In the genomic region with DNA sequence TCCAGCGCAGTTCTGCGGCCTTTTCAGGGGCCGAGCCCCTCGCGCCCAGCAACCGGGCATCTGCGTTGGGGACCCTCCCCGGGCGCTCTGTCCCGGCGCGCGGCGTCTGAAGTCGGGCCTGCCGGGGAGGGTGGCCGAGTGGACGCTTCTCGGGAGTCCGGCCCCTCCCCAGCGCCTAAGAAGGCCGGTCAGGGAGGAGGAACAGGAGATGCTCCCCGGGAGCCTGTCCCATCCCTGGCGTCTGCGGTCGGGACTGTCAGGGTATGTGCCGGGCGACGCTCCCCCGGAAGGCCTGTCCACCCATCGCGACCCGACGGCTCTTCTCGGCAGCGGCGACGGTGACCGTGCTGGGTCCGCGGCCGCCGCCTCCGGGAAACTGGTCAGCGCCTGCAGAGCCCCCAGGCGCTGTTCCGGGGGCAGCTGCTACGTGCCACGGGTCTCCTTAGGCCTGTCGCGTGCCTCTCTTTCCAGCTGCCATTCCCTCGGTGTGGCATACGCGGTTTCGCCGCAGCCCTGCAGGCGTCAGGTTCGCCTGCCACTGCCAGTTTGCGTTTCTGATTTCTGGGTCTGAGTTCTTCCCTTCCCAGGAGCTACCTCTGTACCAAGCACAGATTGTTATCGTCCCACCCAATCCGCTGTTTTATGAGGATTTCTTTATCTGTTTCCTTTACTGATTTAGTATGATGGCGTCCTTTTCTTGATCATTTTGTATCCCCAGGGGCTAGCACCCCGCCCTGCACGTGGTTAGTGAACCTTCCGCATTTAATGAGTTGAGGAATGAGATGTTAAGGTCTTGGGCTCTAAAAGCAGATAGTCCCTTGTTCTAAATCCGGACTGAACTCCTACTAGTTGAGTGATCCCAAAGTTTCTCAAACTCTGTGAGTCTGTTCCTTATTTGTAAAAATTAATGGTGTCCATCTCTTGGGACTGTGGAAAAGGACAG, we compare ENCODE assay signal across 8 cellular contexts. TPM values are rescaled to one million over a fixed set of nuclear protein-coding genes. Genes with fewer than 3 reads are reported as not detected.
DNase-seq lines count a peak whose midpoint lies in the region; ATAC-seq and TF ChIP-seq lines count a peak whose summit lies in the region.

No MANE protein-coding gene starts in this region.

- H3K9ac ChIP-seq in SK-N-SH: peak overlapping the region; percentile 80
- H3K9ac ChIP-seq in parathyroid adenoma: peak overlapping the region; percentile 73

- peak overlapping the region; percentile 99 for H2AFZ ChIP-seq in SK-N-SH (ENCODE audit: low read depth)
- H2AFZ ChIP-seq in parathyroid adenoma: peak overlapping the region; percentile 94

- H3F3A ChIP-seq in SK-N-SH (replicated peaks; ENCODE audit: insufficient read depth): peaks cover 10% of the 10 kb centered on the region

- 12% methylated on average over 36 of the region's 66 CpGs for WGBS in SK-N-SH (ENCODE audit: low lambda C conversion rate)
- WGBS in adrenal gland, 4 donors: 1 to 4% (median 2%) methylated on average over 20 to 66 of the region's 66 CpGs
- 2 to 3% methylated on average over 65 to 66 of the region's 66 CpGs for WGBS in heart right ventricle, 2 donors

- H3K27ac ChIP-seq in SK-N-SH (ENCODE audit: low read depth in 2 of 2, low read length in 1 of 2) (peak overlapping the region; percentile 85 to 92), adrenal gland (peak overlapping the region; percentile 84 to 98 (median 94)), heart right ventricle (peak overlapping the region; percentile 87 to 99 (median 97)), parathyroid adenoma (peak overlapping the region; percentile 85)

- H3K4me1 ChIP-seq in BE2C (no peaks in the 10 kb centered on the region), SK-N-SH (ENCODE audit: control insufficient read depth in 1 of 2, insufficient read depth in 2 of 2, low read depth in 1 of 2, low read length in 1 of 2) (peaks cover 6 to 10% of the 10 kb centered on the region in 2 experiments; a peak in 3 of 4 replicates), adrenal gland (replicated peaks in 1 of 2) (peaks cover 14 to 52% of the 10 kb centered on the region in 2 donors), heart right ventricle (peaks cover 0 to 75% (median 48%) of the 10 kb centered on the region in 9 donors), parathyroid adenoma (peaks cover 4% of the 10 kb centered on the region)

- H3K9me3 ChIP-seq in BE2C (no peaks in the 10 kb centered on the region), SK-N-SH (no peaks in the 10 kb centered on the region), adrenal gland (replicated peaks in 1 of 3) (no peaks in the 10 kb centered on the region), heart right ventricle (peaks cover 0 to 4% (median 0%) of the 10 kb centered on the region in 11 donors), parathyroid adenoma (ENCODE audit: control insufficient read depth, low read length) (no peaks in the 10 kb centered on the region)

- TF ChIP-seq EP300 in SK-N-SH (IDR thresholded peaks at IDR 0.05; ENCODE audit: borderline replicate concordance in 1 of 2, low read depth in 1 of 2, low read length in 1 of 2): no peak

- H3K4me3 ChIP-seq in BE2C (ENCODE audit: low read depth, low read length) (peak overlapping the region; percentile 75), SK-N-SH (ENCODE audit: low read depth in 2 of 2, low read length in 1 of 2) (peak overlapping the region; percentile 72 to 77), adrenal gland (peak overlapping the region; percentile 52 to 96 (median 78)), heart right ventricle (peak overlapping the region; percentile 63 to 97 (median 89)), parathyroid adenoma (ENCODE audit: low read depth, low read length) (peak overlapping the region; percentile 75)

- TF ChIP-seq CTCF in BE2C (IDR thresholded peaks at IDR 0.05; ENCODE audit: low read depth, low read length) (no peak), SK-N-SH (IDR thresholded peaks at IDR 0.05) (no peak; the same call in 1 of the 2 replicates), adrenal gland (IDR thresholded peaks at IDR 0.05) (peak in 1 of 6 experiments; percentile 27), heart right ventricle (IDR thresholded peaks at IDR 0.05) (peak in 1 of 9 donors; percentile 2), parathyroid adenoma (IDR thresholded peaks at IDR 0.05) (no peak)

- intact Hi-C loops in adrenal gland (cut with DNase I): no loop called here
- intact Hi-C loops in heart right ventricle (cut with DNase I): loop anchor here in 2 of 10 donors (2.0 to 5.0 kb wide), 4 partner anchors 22 to 373 kb away; partner anchors contain the start of genes IFIT1 (in 1 of the 2) and IFIT3 (in 1 of the 2)

- no peaks in the 10 kb centered on the region for H3K27me3 ChIP-seq in BE2C
- no peaks in the 10 kb centered on the region for H3K27me3 ChIP-seq in SK-N-SH (ENCODE audit: insufficient read depth)
- H3K27me3 ChIP-seq in adrenal gland: no peaks in the 10 kb centered on the region
- H3K27me3 ChIP-seq in heart right ventricle: no peaks in the 10 kb centered on the region
- no peaks in the 10 kb centered on the region for H3K27me3 ChIP-seq in parathyroid adenoma (ENCODE audit: control insufficient read depth, insufficient read depth, low read length)

- no peak for TF ChIP-seq RAD21 in SK-N-SH (IDR thresholded peaks at IDR 0.05; ENCODE audit: low read length)

- H3K79me2 ChIP-seq in SK-N-SH (ENCODE audit: insufficient read depth) (peaks cover 17% of the 10 kb centered on the region), parathyroid adenoma (peaks cover 16% of the 10 kb centered on the region)

- peak in 1 of 2 donors; percentile 13 for TF ChIP-seq POLR2A in adrenal gland (IDR thresholded peaks at IDR 0.05)

- H3K9me2 ChIP-seq in SK-N-SH: no peaks in the 10 kb centered on the region

- H3K4me2 ChIP-seq in SK-N-SH: peak overlapping the region; percentile 77
- peak overlapping the region; percentile 94 for H3K4me2 ChIP-seq in parathyroid adenoma (ENCODE audit: low read length)

- H3K36me3 ChIP-seq in BE2C (peaks cover 11% of the 10 kb centered on the region; the same call in 1 of the 2 replicates), SK-N-SH (replicated peaks in 1 of 2; ENCODE audit: control insufficient read depth in 1 of 2, insufficient read depth in 2 of 2, low read length in 1 of 2) (peaks cover 8 to 20% of the 10 kb centered on the region in 2 experiments), adrenal gland (replicated peaks in 1 of 2) (no peaks in the 10 kb centered on the region), heart right ventricle (peaks cover 0 to 28% (median 8%) of the 10 kb centered on the region in 9 donors), parathyroid adenoma (ENCODE audit: control insufficient read depth, insufficient read depth, low read length) (no peaks in the 10 kb centered on the region)

- POLR2A ChIA-PET in SK-N-SH (lab: Yijun Ruan, JAX): interaction anchor here (0.9 to 1.6 kb wide), 2 partner anchors 132 to 164 kb away, joined by 3 read pairs; partner anchors contain the start of gene LIPA

- CTCF ChIA-PET in SK-N-SH (lab: Yijun Ruan, JAX): interaction anchor here (0.8 to 1.0 kb wide), 2 partner anchors 100 to 149 kb away, joined by 3 read pairs; no protein-coding TSS in a partner anchor

- H4K20me1 ChIP-seq in SK-N-SH (ENCODE audit: insufficient read depth): no peaks in the 10 kb centered on the region

- peak; percentile 51 for ATAC-seq in GM18909 (IDR thresholded peaks at IDR 0.05; ENCODE audit: poor library complexity, unreplicated experiment)
- ATAC-seq in HG03135 (IDR thresholded peaks at IDR 0.05; ENCODE audit: unreplicated experiment): peak; percentile 35
- peak; percentile 72 to 86 (median 78) for ATAC-seq in heart right ventricle

- DNase-seq in BE2C (peak; percentile 51), SK-N-SH (peak; percentile 82), adrenal gland (peak; percentile 48 to 71 (median 55)), heart right ventricle (peak; percentile 47 to 59), HPDE6-E6E7 (ENCODE audit: extremely low spot score) (no peak)

TF ChIP-seq in SK-N-SH, 30 proteins besides CTCF, POLR2A, EP300 and RAD21 (continues in another document):
- TF ChIP-seq NRF1 (IDR thresholded peaks at IDR 0.05; ENCODE audit: low read depth, low read length) (no peak), MAX (IDR thresholded peaks at IDR 0.05; ENCODE audit: low read depth) (peak; percentile 2; the same call in 1 of the 2 replicates), YY1 (IDR thresholded peaks at IDR 0.05; ENCODE audit: low read depth) (0 out of 2 replicates have a peak, but pooled peaks have one; percentile 5), ELF1 (IDR thresholded peaks at IDR 0.05) (no peak), RCOR1 (IDR thresholded peaks at IDR 0.05; ENCODE audit: low read length) (no peak; the same call in 1 of the 2 replicates), GATA2 (CRISPR knock-in tag; IDR thresholded peaks at IDR 0.05) (peak; percentile 14; the same call in 1 of the 2 replicates)

RNA-seq across cellular contexts. Expression of gene IFIT5, which starts 0.8 kb away (rescaled TPM):
- polyA plus RNA-seq in BE2C (2012; ENCODE audit: insufficient read depth, insufficient read length, low read depth): 11.6 TPM
- polyA plus RNA-seq in SK-N-SH (2012; rRNA removed) (2.7 and 3.6 TPM in 2 replicates), adrenal gland (10 to 100 TPM in 1 of 3 donors, 1 to 10 TPM in 2; 6.9 to 38.4 (median 8.5) TPM), heart right ventricle (1 to 10 TPM; 5.4 to 7.0 TPM)
- polyA plus RNA-seq in SK-N-SH (2012; cell fraction: cytosol; rRNA removed): 4.6 and 4.8 TPM in 2 replicates
- polyA plus RNA-seq in SK-N-SH (2012; cell fraction: nucleus; rRNA removed): 1.2 and 2.3 TPM in 2 replicates
- total RNA-seq in adrenal gland (10 to 100 TPM in 7 of 8 donors, 1 to 10 TPM in 1; 6.7 to 38.9 (median 18.6) TPM), heart right ventricle (10 to 100 TPM in 8 of 10 donors, 1 to 10 TPM in 2; 8.3 to 16.9 (median 11.2) TPM)

RNA-seq across cellular contexts. Expression of gene IFIT1, which starts 22.7 kb away (rescaled TPM):
- polyA plus RNA-seq in BE2C (2012; ENCODE audit: insufficient read depth, insufficient read length, low read depth): 1.1 TPM
- polyA plus RNA-seq in SK-N-SH (2012; rRNA removed) (4.4 and 5.7 TPM in 2 replicates), adrenal gland (100 to 1,000 TPM in 1 of 3 donors, 10 to 100 TPM in 2; 24.8 to 168 (median 32.8) TPM), heart right ventricle (10 to 100 TPM in 1 of 2 donors, 1 to 10 TPM in 1; 5.1 to 20.8 TPM)
- 6.1 and 7.6 TPM in 2 replicates for polyA plus RNA-seq in SK-N-SH (2012; cell fraction: cytosol; rRNA removed)
- 2.0 and 4.2 TPM in 2 replicates for polyA plus RNA-seq in SK-N-SH (2012; cell fraction: nucleus; rRNA removed)
- total RNA-seq in adrenal gland (10 to 100 TPM; 20.9 to 76.3 (median 62.0) TPM), heart right ventricle (10 to 100 TPM; 18.8 to 50.1 (median 30.1) TPM)

RNA-seq across cellular contexts. Expression of gene IFIT1B, which starts 37.3 kb away (rescaled TPM):
- not detected for polyA plus RNA-seq in BE2C (2012; ENCODE audit: insufficient read depth, insufficient read length, low read depth)
- polyA plus RNA-seq in SK-N-SH (2012; rRNA removed): 0.03 TPM in 1 of 2 replicates, not detected in the other
- polyA plus RNA-seq in SK-N-SH (2012; cell fraction: cytosol; rRNA removed): 0.01 TPM in 1 of 2 replicates, not detected in the other
- polyA plus RNA-seq in SK-N-SH (2012; cell fraction: nucleus; rRNA removed): not detected in 2 replicates
- under 1 TPM in 2 of 8 donors, not detected in 6; 0.16 to 0.30 TPM for total RNA-seq in adrenal gland
- under 1 TPM in 1 of 3 donors, not detected in 2; 0.07 TPM for polyA plus RNA-seq in adrenal gland
- total RNA-seq in heart right ventricle: under 1 TPM in 1 of 10 donors, not detected in 9; 0.21 TPM
- not detected for polyA plus RNA-seq in heart right ventricle
